In genomic region chr18:37525302-37525585, GRCh38 we compare ENCODE assay signal across 12 cellular contexts. TPM values are rescaled to one million over a fixed set of nuclear protein-coding genes. Genes with fewer than 3 reads are reported as not detected.
"Had no signal": no experiment of that assay in that cellular context is flagged by ENCODE, and none has a peak within 500 bp of the region (broad histone marks: within the 10 kb centered on the region; RNA-seq: fewer than 3 reads in every experiment).

No MANE protein-coding gene starts in this region.

- H2AFZ ChIP-seq: parathyroid adenoma had no signal

- ATAC-seq: activated CD4-positive, CD25-positive, alpha-beta regulatory T cell treated with anti-CD3 and anti-CD28 coated beads, Interleukin-2, amount 50 U/mL, for 24 hours; body of pancreas; left lobe of liver had no signal

- H3K9me3 Mint-ChIP-seq: activated naive CD4-positive, alpha-beta T cell treated with anti-CD3 and anti-CD28 coated beads, Interleukin-2, amount 50 U/mL, for 24 hours; memory B cell had no signal

- H3K4me3 Mint-ChIP-seq: activated naive CD4-positive, alpha-beta T cell treated with anti-CD3 and anti-CD28 coated beads, Interleukin-2, amount 50 U/mL, for 24 hours; memory B cell had no signal

- H3K79me2 ChIP-seq: parathyroid adenoma had no signal

- H3K36me3 Mint-ChIP-seq: activated naive CD4-positive, alpha-beta T cell treated with anti-CD3 and anti-CD28 coated beads, Interleukin-2, amount 50 U/mL, for 24 hours had no signal

- H3K9me3 ChIP-seq: body of pancreas, stomach, thoracic aorta had no signal

- H3K9ac ChIP-seq: parathyroid adenoma had no signal

- H3K4me1 ChIP-seq: parathyroid adenoma had no signal

- H3K27ac Mint-ChIP-seq: activated naive CD4-positive, alpha-beta T cell treated with anti-CD3 and anti-CD28 coated beads, Interleukin-2, amount 50 U/mL, for 24 hours; memory B cell had no signal

- H3K4me3 ChIP-seq: body of pancreas, thoracic aorta had no signal

- H3K36me3 ChIP-seq: stomach, thoracic aorta had no signal

- H3K4me1 Mint-ChIP-seq: activated naive CD4-positive, alpha-beta T cell treated with anti-CD3 and anti-CD28 coated beads, Interleukin-2, amount 50 U/mL, for 24 hours had no signal

- H3K27ac ChIP-seq: body of pancreas, parathyroid adenoma, stomach, thoracic aorta had no signal

- DNase-seq: amniotic stem cell; body of pancreas; stimulated activated CD4-positive, alpha-beta T cell treated with anti-CD3 and anti-CD28 coated beads, Interleukin-4, amount 100 ng/mL, for 4 hours; stomach had no signal

RNA-seq across cellular contexts. Expression of gene CELF4, which starts 40.4 kb away (rescaled TPM):
- total RNA-seq: left lobe of liver; skeletal muscle tissue; T-helper 2 cell treated with Interferon-gamma antibody and Interleukin-4, amounts not matched to agents 100 ng/mL and 5 ng/mL, for 36 hours; thoracic aorta had no signal
